Comparison of ENCODE assay signal across 15 cellular contexts in the genomic region with DNA sequence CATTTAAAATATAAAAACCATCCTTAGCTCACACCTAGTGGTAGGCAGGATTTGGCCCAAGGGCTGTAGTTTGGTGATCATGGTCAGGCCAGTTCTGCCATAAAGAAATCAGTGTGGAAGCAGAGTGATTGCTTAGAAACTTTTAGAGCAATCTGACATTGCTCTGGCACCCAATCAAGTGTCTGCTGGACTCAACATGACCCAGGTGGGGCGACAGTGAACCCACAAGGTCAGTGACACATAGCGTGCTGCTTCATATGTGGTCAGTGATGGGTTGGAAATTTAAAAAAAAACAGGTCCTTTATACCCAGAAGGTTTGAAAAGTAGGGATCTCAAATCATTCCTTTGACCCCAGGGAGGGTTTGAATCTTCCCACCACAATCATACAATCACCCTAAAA.
A peak's percentile ranks its signal among the peaks of the same experiment; 100 is the strongest.
DNase-seq lines count a peak whose midpoint lies in the region; ATAC-seq and TF ChIP-seq lines count a peak whose summit lies in the region.
"Had no signal": no experiment of that assay in that cellular context is flagged by ENCODE, and none has a peak within 500 bp of the region (broad histone marks: within the 10 kb centered on the region; RNA-seq: fewer than 3 reads in every experiment).

No MANE protein-coding gene starts in this region.

- no peak overlapping the region for H4K91ac ChIP-seq in neuronal stem cell (ENCODE audit: low read depth, low read length, poor library complexity)

- H3K27ac Mint-ChIP-seq in CD4-positive, alpha-beta T cell = no peak overlapping the region
- H3K27ac Mint-ChIP-seq: stimulated activated naive B cell treated with anti-CD40 and anti-IgM and Interleukin-4, amounts not matched to agents 10 μg/mL and 1 μg/mL and 100 μg/mL, for 72 hours had no signal

- DNase-seq in A172 (ENCODE audit: low spot score) (peak; percentile 18), RKO (ENCODE audit: low spot score) (peak; percentile 19), foreskin fibroblast (peak; percentile 49 to 66), sciatic nerve (ENCODE audit: low spot score) (no peak), neuronal stem cell (ENCODE audit: low spot score) (no peak), GM13977 (ENCODE audit: low spot score) (no peak)
- no peak for DNase-seq in central memory CD4-positive, alpha-beta T cell
- no peak for DNase-seq in CD4-positive, alpha-beta T cell
- DNase-seq: activated T-cell treated with anti-CD3 and anti-CD28 coated beads, Interleukin-2, amount 50 U/mL, for 1 hour; cortex of kidney; NCI-H2029; NCI-H526 treated with DMSO at 0.1 percent for 48 hours; stimulated activated naive B cell treated with anti-CD40 and anti-IgM and Interleukin-4, amounts not matched to agents 10 μg/mL and 1 μg/mL and 100 μg/mL, for 72 hours had no signal

- no peak overlapping the region for H2AK5ac ChIP-seq in neuronal stem cell (ENCODE audit: low read depth, low read length)

- TF ChIP-seq CTCF in foreskin fibroblast (IDR thresholded peaks at IDR 0.05; ENCODE audit: low read depth, low read length) = no peak
- no peak for TF ChIP-seq CTCF in CD4-positive, alpha-beta T cell (IDR thresholded peaks at IDR 0.05)
- no peak for TF ChIP-seq CTCF in GM13977 (IDR thresholded peaks at IDR 0.05; ENCODE audit: extremely low read depth, insufficient read depth, missing control alignments)

- no peak overlapping the region for H3K9ac ChIP-seq in neuronal stem cell (ENCODE audit: low read depth, low read length, poor library complexity)

- H3K4me3 ChIP-seq in foreskin fibroblast (ENCODE audit: low read depth in 1 of 2, low read length in 2 of 2) (no peak overlapping the region), neuronal stem cell (ENCODE audit: low read length in 2 of 2) (no peak overlapping the region)

- WGBS in neuronal stem cell (ENCODE audit: extremely low coverage in 2 of 2, insufficient read length in 2 of 2, insufficient replicate concordance in 1 of 2), 2 donors = no CpG with 5 or more reads among the region's 2 CpGs

- no peak overlapping the region for H3K14ac ChIP-seq in neuronal stem cell (ENCODE audit: low read length)

- H3K23ac ChIP-seq in neuronal stem cell (ENCODE audit: low read depth, low read length, poor library complexity) = no peak overlapping the region

- H3K4ac ChIP-seq in neuronal stem cell (ENCODE audit: low read length) = no peak overlapping the region

- no peak overlapping the region for H3K18ac ChIP-seq in neuronal stem cell (ENCODE audit: low read length)

- H2BK12ac ChIP-seq in neuronal stem cell (ENCODE audit: low read length) = no peak overlapping the region

- no peak overlapping the region for H2BK5ac ChIP-seq in neuronal stem cell (ENCODE audit: low read length)

- in situ Hi-C loops in GM13977 (cut with MboI; ENCODE audit: low pct_unique_long_range_greater_than_20kb, low sequenced_read_pairs, unreplicated experiment) = no loop called here

- no peaks in the 10 kb centered on the region for H3K36me3 ChIP-seq in neuronal stem cell (replicated peaks in 1 of 2; ENCODE audit: control insufficient read depth in 2 of 2, insufficient read depth in 2 of 2, low read length in 2 of 2)

- no peaks in the 10 kb centered on the region for H3K9me3 Mint-ChIP-seq in CD4-positive, alpha-beta T cell
- H3K9me3 Mint-ChIP-seq: stimulated activated naive B cell treated with anti-CD40 and anti-IgM and Interleukin-4, amounts not matched to agents 10 μg/mL and 1 μg/mL and 100 μg/mL, for 72 hours had no signal

- H3K4me1 Mint-ChIP-seq in CD4-positive, alpha-beta T cell (ENCODE audit: low read depth) = no peaks in the 10 kb centered on the region

- ATAC-seq in sciatic nerve = peak; percentile 1
- no peak for ATAC-seq in CD4-positive, alpha-beta T cell (ENCODE audit: poor library complexity)
- ATAC-seq: HCT116; Panc1; stimulated activated naive B cell treated with anti-CD40 and anti-IgM and Interleukin-4, amounts not matched to agents 10 μg/mL and 1 μg/mL and 100 μg/mL, for 72 hours had no signal

- H3K79me1 ChIP-seq in neuronal stem cell (ENCODE audit: low read depth, low read length) = no peaks in the 10 kb centered on the region

- no peak overlapping the region for H4K8ac ChIP-seq in neuronal stem cell (ENCODE audit: low read depth, low read length)

- CTCF ChIA-PET in CD4-positive, alpha-beta T cell (lab: Charles Lee) = no interaction called here

- H3K27me3 Mint-ChIP-seq in CD4-positive, alpha-beta T cell = no peaks in the 10 kb centered on the region

- H3K4me1 ChIP-seq in neuronal stem cell (ENCODE audit: control insufficient read depth in 2 of 2, insufficient read depth in 1 of 2, low read depth in 1 of 2, low read length in 2 of 2) = peaks cover 0 to 22% of the 10 kb centered on the region in 2 donors

- H3K27ac ChIP-seq in CD4-positive, alpha-beta T cell (ENCODE audit: low read depth, low read length) = no peak overlapping the region
- H3K27ac ChIP-seq in neuronal stem cell (replicated peaks; ENCODE audit: low read length) = no peak overlapping the region

- no peak overlapping the region for H2AFZ ChIP-seq in neuronal stem cell (ENCODE audit: low read length)

- intact Hi-C loops in sciatic nerve (cut with DNase I) = no loop called here
- intact Hi-C loops in CD4-positive, alpha-beta T cell (cut with DNase I, micrococcal nuclease) = no loop called here

- H3K9me3 ChIP-seq in CD4-positive, alpha-beta T cell (ENCODE audit: control insufficient read depth, low read length) = no peaks in the 10 kb centered on the region
- H3K9me3 ChIP-seq in neuronal stem cell (replicated peaks in 1 of 2; ENCODE audit: control insufficient read depth in 2 of 2, insufficient read depth in 1 of 2, low read depth in 1 of 2, low read length in 2 of 2) = no peaks in the 10 kb centered on the region

- H3K36me3 Mint-ChIP-seq in CD4-positive, alpha-beta T cell (ENCODE audit: low read depth) = no peaks in the 10 kb centered on the region
- H3K36me3 Mint-ChIP-seq: stimulated activated naive B cell treated with anti-CD40 and anti-IgM and Interleukin-4, amounts not matched to agents 10 μg/mL and 1 μg/mL and 100 μg/mL, for 72 hours had no signal

- no peak overlapping the region for H2BK15ac ChIP-seq in neuronal stem cell (ENCODE audit: low read length)

- no peak overlapping the region for H3K4me3 Mint-ChIP-seq in CD4-positive, alpha-beta T cell
- H3K4me3 Mint-ChIP-seq: stimulated activated naive B cell treated with anti-CD40 and anti-IgM and Interleukin-4, amounts not matched to agents 10 μg/mL and 1 μg/mL and 100 μg/mL, for 72 hours had no signal

- H3K4me2 ChIP-seq in neuronal stem cell (ENCODE audit: insufficient read depth, low read length, poor library complexity, severe bottlenecking) = no peak overlapping the region

- H2BK120ac ChIP-seq in neuronal stem cell (ENCODE audit: low read depth, low read length) = no peak overlapping the region

- POLR2A ChIA-PET in CD4-positive, alpha-beta T cell (lab: Charles Lee) = no interaction called here

- no peaks in the 10 kb centered on the region for H3K27me3 ChIP-seq in CD4-positive, alpha-beta T cell (ENCODE audit: control insufficient read depth, insufficient read depth, low read length)
- no peaks in the 10 kb centered on the region for H3K27me3 ChIP-seq in neuronal stem cell (ENCODE audit: control insufficient read depth in 3 of 3, insufficient read depth in 3 of 3, low read depth in 1 of 3, low read length in 3 of 3)

Comparison
In these comparisons a context has a peak if more than half of its experiments do, and no peak if none do; other contexts are left out.
1. DNase-seq: peak in A172 (single experiment), RKO (single experiment) and foreskin fibroblast (2 of 2); none in sciatic nerve (single experiment), central memory CD4-positive, alpha-beta T cell (single experiment), CD4-positive, alpha-beta T cell (0 of 10), neuronal stem cell (single experiment) and GM13977 (single experiment).